21 cellular contexts compared by ENCODE assay signal in genomic region chr1:86981482-86982311, GRCh38.
"Had no signal": no experiment of that assay in that cellular context is flagged by ENCODE, and none has a peak within 500 bp of the region (broad histone marks: within the 10 kb centered on the region; RNA-seq: fewer than 3 reads in every experiment).

No MANE protein-coding gene starts in this region.

- H3K27ac Mint-ChIP-seq: activated naive CD4-positive, alpha-beta T cell treated with anti-CD3 and anti-CD28 coated beads, Interleukin-2, amount 50 U/mL, for 72 hours; activated naive CD8-positive, alpha-beta T cell treated with anti-CD3 and anti-CD28 coated beads, Interleukin-2, amount 50 U/mL, for 24 hours; brain; T-helper 1 cell treated with Interleukin-12 subunit alpha and Interleukin-12 subunit beta and Interleukin-4 antibody, amounts not matched to agents 30 μg/mL and 1 μg/mL, for 36 hours had no signal

- DNase-seq: activated CD4-positive, alpha-beta T cell treated with anti-CD3 and anti-CD28 coated beads for 48 hours; activated CD4-positive, alpha-beta T cell treated with anti-CD3 and anti-CD28 coated beads, Interleukin-2, amount 50 U/mL, for 4 hours; activated CD4-positive, CD25-positive, alpha-beta regulatory T cell treated with anti-CD3 and anti-CD28 coated beads, Interleukin-2, amount 50 U/mL, for 72 hours; activated CD8-positive, alpha-beta memory T cell treated with anti-CD3 and anti-CD28 coated beads for 24 hours; activated effector memory CD4-positive, alpha-beta T cell treated with anti-CD3 and anti-CD28 coated beads, Interleukin-2, amount 50 U/mL, for 16 hours; activated naive CD4-positive, alpha-beta T cell treated with Interleukin-2 at 50 U/mL for 16 hours; activated naive CD8-positive, alpha-beta T cell treated with anti-CD3 and anti-CD28 coated beads, Interleukin-2, amount 50 U/mL, for 24 hours; activated T-cell treated with anti-CD3 and anti-CD28 coated beads, Interleukin-2, amount 50 U/mL, for 4 hours; amygdala; Kasumi-1; KBM-7; NCI-H146; NCI-H187 treated with DMSO at 0.1 percent for 48 hours; NCI-H2081 treated with DMSO at 0.1 percent for 48 hours; NCI-H446; NCI-H524; PC-3; SHP77 treated with DMSO at 0.1 percent for 48 hours had no signal

- H3K4me3 Mint-ChIP-seq: activated naive CD8-positive, alpha-beta T cell treated with anti-CD3 and anti-CD28 coated beads, Interleukin-2, amount 50 U/mL, for 24 hours; activated T-cell treated with anti-CD3 and anti-CD28 coated beads, Interleukin-2, amount 50 U/mL, for 4 hours; brain; T-helper 1 cell treated with Interleukin-12 subunit alpha and Interleukin-12 subunit beta and Interleukin-4 antibody, amounts not matched to agents 30 μg/mL and 1 μg/mL, for 36 hours had no signal

- ATAC-seq: activated naive CD4-positive, alpha-beta T cell treated with anti-CD3 and anti-CD28 coated beads, Interleukin-2, amount 50 U/mL, for 72 hours; activated naive CD8-positive, alpha-beta T cell treated with anti-CD3 and anti-CD28 coated beads, Interleukin-2, amount 50 U/mL, for 24 hours; activated T-cell treated with anti-CD3 and anti-CD28 coated beads, Interleukin-2, amount 50 U/mL, for 4 hours; PC-3 had no signal

- H3K27me3 Mint-ChIP-seq: activated naive CD8-positive, alpha-beta T cell treated with anti-CD3 and anti-CD28 coated beads, Interleukin-2, amount 50 U/mL, for 24 hours; brain had no signal

- H3K9me3 Mint-ChIP-seq: activated naive CD4-positive, alpha-beta T cell treated with anti-CD3 and anti-CD28 coated beads, Interleukin-2, amount 50 U/mL, for 72 hours; activated naive CD8-positive, alpha-beta T cell treated with anti-CD3 and anti-CD28 coated beads, Interleukin-2, amount 50 U/mL, for 24 hours; activated T-cell treated with anti-CD3 and anti-CD28 coated beads, Interleukin-2, amount 50 U/mL, for 4 hours; T-helper 1 cell treated with Interleukin-12 subunit alpha and Interleukin-12 subunit beta and Interleukin-4 antibody, amounts not matched to agents 30 μg/mL and 1 μg/mL, for 36 hours had no signal

- H3K4me1 Mint-ChIP-seq: activated naive CD8-positive, alpha-beta T cell treated with anti-CD3 and anti-CD28 coated beads, Interleukin-2, amount 50 U/mL, for 24 hours had no signal
